Comparison of ENCODE assay signal across 8 cellular contexts in genomic region chr5:6829150-6829784, GRCh38.
DNase-seq lines count a peak whose midpoint lies in the region; ATAC-seq and TF ChIP-seq lines count a peak whose summit lies in the region.

No MANE protein-coding gene starts in this region.

- POLR2A ChIA-PET in activated CD4-positive, alpha-beta T cell treated with anti-CD3 and anti-CD28 coated beads, Interleukin-2, amount 10 ng/mL, durations not matched to agents 7 days and 5 days (lab: Charles Lee), result interaction anchor here (0.7 kb wide), 1 partner anchor 9 kb away, joined by 4 read pairs; no protein-coding TSS in a partner anchor
- POLR2A ChIA-PET in WTC11 (lab: Charles Lee), result no interaction called here

- CTCF ChIA-PET in activated CD4-positive, alpha-beta T cell treated with anti-CD3 and anti-CD28 coated beads, Interleukin-2, amount 10 ng/mL, durations not matched to agents 7 days and 5 days (lab: Charles Lee), result interaction anchor here (0.9 to 2.4 kb wide), 3 partner anchors 10 to 54 kb away, joined by 3 to 11 read pairs (median 6); no protein-coding TSS in a partner anchor
- CTCF ChIA-PET in WTC11 (lab: Charles Lee), result interaction anchor here (1.5 kb wide), 1 partner anchor 9 kb away, joined by 7 read pairs; no protein-coding TSS in a partner anchor

- H3K4me1 Mint-ChIP-seq in activated CD4-positive, alpha-beta T cell treated with anti-CD3 and anti-CD28 coated beads, Interleukin-2, amount 10 ng/mL, durations not matched to agents 7 days and 5 days, result peaks cover 72% of the 10 kb centered on the region
- H3K4me1 Mint-ChIP-seq in WTC11, result no peaks in the 10 kb centered on the region

- ATAC-seq in GM19023 (IDR thresholded peaks at IDR 0.05; ENCODE audit: unreplicated experiment) (peak; percentile 76), HG02852 (IDR thresholded peaks at IDR 0.05; ENCODE audit: unreplicated experiment) (peak; percentile 77), sciatic nerve (no peak), WTC11 (no peak), omental fat pad (ENCODE audit: low FRiP score) (no peak)

- H3K27ac Mint-ChIP-seq in activated CD4-positive, alpha-beta T cell treated with anti-CD3 and anti-CD28 coated beads, Interleukin-2, amount 10 ng/mL, durations not matched to agents 7 days and 5 days, result peak overlapping the region; percentile 96
- H3K27ac Mint-ChIP-seq in WTC11, result no peak overlapping the region

- peak overlapping the region; percentile 28 for H3K4me3 Mint-ChIP-seq in activated CD4-positive, alpha-beta T cell treated with anti-CD3 and anti-CD28 coated beads, Interleukin-2, amount 10 ng/mL, durations not matched to agents 7 days and 5 days
- no peak overlapping the region for H3K4me3 Mint-ChIP-seq in WTC11

- DNase-seq in activated CD4-positive, alpha-beta T cell treated with anti-CD3 and anti-CD28 coated beads, Interleukin-2, amount 10 ng/mL, durations not matched to agents 7 days and 5 days, result peak; percentile 45
- DNase-seq in stimulated activated CD4-positive, alpha-beta T cell treated with anti-CD3 and anti-CD28 coated beads, Interleukin-2, amount 100 ng/mL, for 48 hours, result peak; percentile 38 to 48
- no peak for DNase-seq in sciatic nerve (ENCODE audit: low spot score)
- no peak for DNase-seq in cortex of kidney (lab: John Stamatoyannopoulos, UW)
- DNase-seq in WTC11 (ENCODE audit: low spot score), result no peak
- DNase-seq in omental fat pad (ENCODE audit: low spot score), result no peak

- intact Hi-C loops in sciatic nerve (cut with DNase I), result no loop called here

- TF ChIP-seq CTCF in WTC11 (IDR thresholded peaks at IDR 0.05) (no peak), omental fat pad (IDR thresholded peaks at IDR 0.05) (no peak)

- H3K27me3 Mint-ChIP-seq in activated CD4-positive, alpha-beta T cell treated with anti-CD3 and anti-CD28 coated beads, Interleukin-2, amount 10 ng/mL, durations not matched to agents 7 days and 5 days, result peaks cover 9% of the 10 kb centered on the region
- peaks cover 4% of the 10 kb centered on the region; the same call in 1 of the 2 replicates for H3K27me3 Mint-ChIP-seq in WTC11 (ENCODE audit: low read depth)

- peaks cover 5% of the 10 kb centered on the region for H3K36me3 Mint-ChIP-seq in activated CD4-positive, alpha-beta T cell treated with anti-CD3 and anti-CD28 coated beads, Interleukin-2, amount 10 ng/mL, durations not matched to agents 7 days and 5 days (ENCODE audit: low read depth)
- no peaks in the 10 kb centered on the region; the same call in 1 of the 2 replicates for H3K36me3 Mint-ChIP-seq in WTC11

- H3K9me3 Mint-ChIP-seq in activated CD4-positive, alpha-beta T cell treated with anti-CD3 and anti-CD28 coated beads, Interleukin-2, amount 10 ng/mL, durations not matched to agents 7 days and 5 days, result peaks cover 9% of the 10 kb centered on the region
- peaks cover 13% of the 10 kb centered on the region for H3K9me3 Mint-ChIP-seq in WTC11

TF ChIP-seq in WTC11, 78 proteins besides CTCF, POLR2A, EP300 and RAD21 (continues in another document):
- TF ChIP-seq MLX (CRISPR knock-in tag; IDR thresholded peaks at IDR 0.05) (no peak), ZNF281 (CRISPR knock-in tag; IDR thresholded peaks at IDR 0.05) (no peak), USF2 (CRISPR knock-in tag; IDR thresholded peaks at IDR 0.05) (no peak), ZNF317 (CRISPR knock-in tag; IDR thresholded peaks at IDR 0.05; ENCODE audit: borderline replicate concordance, low read depth) (no peak), ARID4B (CRISPR knock-in tag; IDR thresholded peaks at IDR 0.05; ENCODE audit: borderline replicate concordance) (no peak), EMX1 (CRISPR knock-in tag; IDR thresholded peaks at IDR 0.05) (no peak), CBFB (CRISPR knock-in tag; IDR thresholded peaks at IDR 0.05; ENCODE audit: low read depth) (no peak), STAT6 (CRISPR knock-in tag; conservative IDR thresholded peaks at IDR 0.05; ENCODE audit: low read depth) (no peak), NFE2L1 (CRISPR knock-in tag; IDR thresholded peaks at IDR 0.05) (no peak), ZNF263 (CRISPR knock-in tag; IDR thresholded peaks at IDR 0.05; ENCODE audit: low read depth) (no peak), TEAD1 (CRISPR knock-in tag; IDR thresholded peaks at IDR 0.05) (no peak)

Comparison
In these comparisons a context has a peak if more than half of its experiments do, and no peak if none do; other contexts are left out.
1. ATAC-seq: peak in GM19023 (single experiment) and HG02852 (single experiment); none in sciatic nerve (single experiment), WTC11 (single experiment) and omental fat pad (single experiment).
2. DNase-seq: peak in activated CD4-positive, alpha-beta T cell treated with anti-CD3 and anti-CD28 coated beads, Interleukin-2, amount 10 ng/mL, durations not matched to agents 7 days and 5 days (single experiment) and stimulated activated CD4-positive, alpha-beta T cell treated with anti-CD3 and anti-CD28 coated beads, Interleukin-2, amount 100 ng/mL, for 48 hours (2 of 2); none in sciatic nerve (single experiment), cortex of kidney (single experiment), WTC11 (single experiment) and omental fat pad (single experiment).